In genomic region chr15:28178727-28179126, GRCh38 we compare ENCODE assay signal across 1 cellular context.
TF ChIP-seq lines count a peak whose summit lies in the region.

No MANE protein-coding gene starts in this region.

TF ChIP-seq in HepG2, 621 proteins besides CTCF, POLR2A, EP300 and RAD21 (continued from another document):
- TF ChIP-seq ZSCAN5A (CRISPR knock-in tag; IDR thresholded peaks at IDR 0.05; ENCODE audit: borderline replicate concordance), result no peak
- no peak for TF ChIP-seq ZBTB44 (CRISPR knock-in tag; IDR thresholded peaks at IDR 0.05)
